Comparison of ENCODE assay signal across 20 cellular contexts in the genomic region with DNA sequence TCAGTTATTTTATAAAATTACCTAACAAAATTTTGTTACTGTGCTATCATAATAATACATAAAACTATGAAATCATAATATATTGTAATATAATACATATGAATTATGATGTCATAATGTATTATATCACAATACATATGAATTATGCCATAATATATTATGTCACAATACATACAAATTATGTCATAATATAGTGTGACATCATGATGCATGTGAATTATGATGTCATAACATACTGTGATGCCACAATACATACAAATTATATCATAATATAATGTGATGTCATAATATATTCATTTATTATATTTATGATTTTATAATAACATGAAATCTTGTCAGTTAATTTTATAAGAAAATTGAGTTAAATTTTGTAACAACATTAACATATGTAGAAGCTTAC.
A peak's percentile ranks its signal among the peaks of the same experiment; 100 is the strongest.
DNase-seq lines count a peak whose midpoint lies in the region; ATAC-seq and FAIRE-seq lines count a peak whose summit lies in the region.
"Had no signal": no experiment of that assay in that cellular context is flagged by ENCODE, and none has a peak within 500 bp of the region (broad histone marks: within the 10 kb centered on the region; RNA-seq: fewer than 3 reads in every experiment).

No MANE protein-coding gene starts in this region.

- no peaks in the 10 kb centered on the region for H3K4me1 ChIP-seq in HUES48 (ENCODE audit: control insufficient read depth, insufficient read depth, low read length)
- no peaks in the 10 kb centered on the region for H3K4me1 ChIP-seq in small intestine (ENCODE audit: control insufficient read depth in 2 of 2, insufficient read depth in 1 of 2, low read depth in 1 of 2, low read length in 1 of 2)
- H3K4me1 ChIP-seq: BE2C had no signal

- H3K9me3 ChIP-seq in HUES48 (ENCODE audit: control insufficient read depth, insufficient read depth, low read length), result peaks cover 97% of the 10 kb centered on the region
- H3K9me3 ChIP-seq in small intestine (ENCODE audit: control insufficient read depth, low read depth), result peaks cover 2% of the 10 kb centered on the region

- no peak for ATAC-seq in GM18870 (IDR thresholded peaks at IDR 0.05; ENCODE audit: unreplicated experiment)

- DNase-seq in frontal cortex (ENCODE audit: low spot score in 2 of 2) (no peak), small intestine (no peak), ACHN (no peak), iPS-NIHi11 (ENCODE audit: low spot score) (no peak)
- DNase-seq: 8988T; BE2C; C1 segment of cervical spinal cord; CD4-positive, CD25-positive, alpha-beta regulatory T cell; CD8-positive, alpha-beta memory T cell; COR-L47; DMS 273 treated with DMSO at 0.1 percent for 48 hours; GDM1; H9; KG1 had no signal

- no peak overlapping the region for H3K9ac ChIP-seq in HUES48 (ENCODE audit: low read depth, low read length)

- H3K27ac ChIP-seq in HUES48 (ENCODE audit: low read depth, low read length) (no peak overlapping the region), small intestine (ENCODE audit: low read depth in 1 of 2, low read length in 1 of 2) (no peak overlapping the region)
- H3K27ac ChIP-seq: HL-60 had no signal

- H3K36me3 ChIP-seq in HUES48 (ENCODE audit: control insufficient read depth, insufficient read depth, low read length), result no peaks in the 10 kb centered on the region
- no peaks in the 10 kb centered on the region for H3K36me3 ChIP-seq in small intestine (ENCODE audit: control insufficient read depth in 2 of 2, insufficient read depth in 2 of 2, low read length in 2 of 2)
- H3K36me3 ChIP-seq: BE2C had no signal

- H3K4me3 ChIP-seq in HUES48 (ENCODE audit: low read depth, low read length) (peak overlapping the region; percentile 21; the same call in 1 of the 2 replicates), small intestine (ENCODE audit: low read depth in 1 of 2, low read length in 2 of 2) (no peak overlapping the region)

- FAIRE-seq in A204.1 (lab: Jason Lieb, UNC) (peak; percentile 95), frontal cortex (lab: Jason Lieb, UNC) (peak; percentile 83), small intestine (lab: Jason Lieb, UNC) (peak; percentile 85)
- FAIRE-seq: GM12892, H1 had no signal

- in situ Hi-C loops in ACHN (cut with HindIII; ENCODE audit: low pct_ligation_motif_present, low pct_unique_long_range_greater_than_20kb, low sequenced_read_pairs), result no loop called here

- H3K27me3 ChIP-seq in HUES48 (ENCODE audit: control insufficient read depth, insufficient read depth, low read length) (no peaks in the 10 kb centered on the region), small intestine (ENCODE audit: control insufficient read depth in 2 of 2, insufficient read depth in 2 of 2, low read length in 2 of 2) (no peaks in the 10 kb centered on the region)
- H3K27me3 ChIP-seq: BE2C had no signal
